In genomic region chr1:54406339-54407181, GRCh38 we compare ENCODE assay signal across 8 cellular contexts. TPM values are rescaled to one million over a fixed set of nuclear protein-coding genes. Genes with fewer than 3 reads are reported as not detected.
A peak's percentile ranks its signal among the peaks of the same experiment; 100 is the strongest.
DNase-seq lines count a peak whose midpoint lies in the region; ATAC-seq and TF ChIP-seq lines count a peak whose summit lies in the region.

Gene SSBP3 (minus strand): TSS chr1:54406394.

- H3K9me3 ChIP-seq in right atrium auricular region (no peaks in the 10 kb centered on the region), vagina (no peaks in the 10 kb centered on the region)

- peak within 1 kb of the TSS; percentile 90 for H3K27ac ChIP-seq in angular gyrus (ENCODE audit: low read depth, low read length)
- peak within 1 kb of the TSS; percentile 95 to 96 for H3K27ac ChIP-seq in right atrium auricular region
- H3K27ac ChIP-seq in rectal smooth muscle tissue (ENCODE audit: low read depth, low read length): peak within 1 kb of the TSS; percentile 82
- H3K27ac ChIP-seq in vagina: peak within 1 kb of the TSS; percentile 97

- peak; percentile 80 for ATAC-seq in HG02840 (IDR thresholded peaks at IDR 0.05; ENCODE audit: low FRiP score, unreplicated experiment)

- H3K27me3 ChIP-seq in right atrium auricular region (no peaks in the 10 kb centered on the region), rectal smooth muscle tissue (ENCODE audit: control insufficient read depth, insufficient read depth, low read length) (no peaks in the 10 kb centered on the region), vagina (no peaks in the 10 kb centered on the region)

- no peaks in the 10 kb centered on the region for H3K36me3 ChIP-seq in right atrium auricular region
- H3K36me3 ChIP-seq in rectal smooth muscle tissue (ENCODE audit: control insufficient read depth, insufficient read depth, low read length): no peaks in the 10 kb centered on the region
- peaks cover 0 to 7% of the 10 kb centered on the region in 2 donors for H3K36me3 ChIP-seq in vagina

- peak within 1 kb of the TSS; percentile 90 for H3K4me3 ChIP-seq in GM12875 (ENCODE audit: low read depth, low read length)
- H3K4me3 ChIP-seq in right atrium auricular region: peak within 1 kb of the TSS; percentile 85 to 92
- H3K4me3 ChIP-seq in rectal smooth muscle tissue (ENCODE audit: low read length): peak within 1 kb of the TSS; percentile 87
- H3K4me3 ChIP-seq in vagina: peak within 1 kb of the TSS; percentile 79 to 98

- TF ChIP-seq CTCF in GM12875 (IDR thresholded peaks at IDR 0.05; ENCODE audit: borderline replicate concordance, insufficient read depth, low read depth, low read length): peak; percentile 15; the same call in 1 of the 2 replicates
- TF ChIP-seq CTCF in right atrium auricular region (IDR thresholded peaks at IDR 0.05): peak in 1 of 2 donors; percentile 45
- peak in 1 of 3 experiments; percentile 27 for TF ChIP-seq CTCF in vagina (IDR thresholded peaks at IDR 0.05)

- H3K9ac ChIP-seq in rectal smooth muscle tissue (ENCODE audit: low read length): no peak within 1 kb of the TSS

- intact Hi-C loops in vagina (cut with DNase I): loop anchor here (2.0 to 10.0 kb wide), 2 partner anchors 82 to 134 kb away; no protein-coding TSS in a partner anchor

- DNase-seq in NCI-H146 treated with DMSO at 0.1 percent for 48 hours (lab: John Stamatoyannopoulos, UW; ENCODE audit: unreplicated experiment): peak; percentile 83
- DNase-seq in T-helper 2 cell: peak; percentile 83 to 96 (median 88)
- DNase-seq in right atrium auricular region (ENCODE audit: low spot score): peak; percentile 89
- no peak for DNase-seq in vagina (ENCODE audit: extremely low spot score in 2 of 2)

- H3K4me1 ChIP-seq in right atrium auricular region (peaks cover 0 to 50% of the 10 kb centered on the region in 2 donors), rectal smooth muscle tissue (ENCODE audit: control insufficient read depth, insufficient read depth, low read length) (peaks cover 22% of the 10 kb centered on the region), vagina (peaks cover 66% of the 10 kb centered on the region)

- TF ChIP-seq POLR2A in vagina (IDR thresholded peaks at IDR 0.05): peak in 1 of 2 donors; percentile 90

RNA-seq across cellular contexts. Expression of gene SSBP3, which starts in this region (rescaled TPM):
- total RNA-seq in right atrium auricular region: 10 to 100 TPM; 15.2 to 16.6 TPM
- total RNA-seq in vagina: 70.7 TPM

Comparison
In these comparisons a context has a peak if more than half of its experiments do, and no peak if none do; other contexts are left out.
1. DNase-seq: peak in NCI-H146 treated with DMSO at 0.1 percent for 48 hours (single experiment), T-helper 2 cell (5 of 5) and right atrium auricular region (single experiment); none in vagina (0 of 2).
2. Peak in every context shown above with its lines, with median percentiles within 50 percentile points of each other: H3K4me3 ChIP-seq and H3K27ac ChIP-seq.